In the genomic region with DNA sequence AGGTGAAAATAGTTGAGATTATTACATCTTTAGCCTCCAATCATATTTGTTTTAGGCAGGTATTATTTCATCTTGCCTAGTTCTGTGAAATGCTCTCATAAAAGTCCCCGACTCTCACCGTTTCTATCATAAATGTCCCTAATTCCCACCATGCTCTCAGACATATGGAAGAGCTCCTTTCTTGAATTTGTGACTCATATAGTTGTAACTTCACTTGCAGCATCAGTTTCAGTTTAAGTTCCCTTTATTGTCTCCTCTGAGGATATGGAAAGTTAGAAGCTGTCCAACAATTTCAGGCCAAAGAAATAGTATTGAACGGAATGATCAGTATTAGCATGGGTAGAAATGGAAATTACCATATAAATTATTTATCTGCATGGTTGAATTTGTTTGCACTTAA, we compare ENCODE assay signal across 22 cellular contexts.
A peak's percentile ranks its signal among the peaks of the same experiment; 100 is the strongest.
DNase-seq lines count a peak whose midpoint lies in the region; ATAC-seq, FAIRE-seq and TF ChIP-seq lines count a peak whose summit lies in the region.
"Had no signal": no experiment of that assay in that cellular context is flagged by ENCODE, and none has a peak within 500 bp of the region (broad histone marks: within the 10 kb centered on the region; RNA-seq: fewer than 3 reads in every experiment).

No MANE protein-coding gene starts in this region.

- peaks cover 7% of the 10 kb centered on the region for H3K4me1 ChIP-seq in GM12878 (ENCODE audit: control insufficient read depth, insufficient read depth, low read length)
- H3K4me1 ChIP-seq in HAP-1: no peaks in the 10 kb centered on the region
- H3K4me1 ChIP-seq: ascending aorta, heart left ventricle had no signal

- H3K36me3 ChIP-seq in GM12878 (ENCODE audit: control insufficient read depth in 2 of 2, insufficient read depth in 2 of 2, low read length in 1 of 2) (no peaks in the 10 kb centered on the region), HAP-1 (replicated peaks) (no peaks in the 10 kb centered on the region)
- H3K36me3 ChIP-seq: ascending aorta, heart left ventricle, WERI-Rb-1 had no signal

- 6% methylated on average over 3 of the region's 3 CpGs for WGBS in GM12878 (ENCODE audit: insufficient coverage, insufficient replicate concordance, low lambda C conversion rate, missing lambda C conversion rate)

- H3K27me3 ChIP-seq in GM12878 (replicated peaks in 1 of 2; ENCODE audit: control insufficient read depth in 2 of 2, insufficient read depth in 2 of 2, low read length in 1 of 2) (no peaks in the 10 kb centered on the region), HAP-1 (ENCODE audit: low read depth) (no peaks in the 10 kb centered on the region; the same call in 1 of the 2 replicates)
- H3K27me3 ChIP-seq: ascending aorta, heart left ventricle had no signal

- no peaks in the 10 kb centered on the region for H3K9me3 ChIP-seq in GM12878 (replicated peaks; ENCODE audit: control insufficient read depth, insufficient read depth, low read length)
- H3K9me3 ChIP-seq in HAP-1: no peaks in the 10 kb centered on the region
- H3K9me3 ChIP-seq: ascending aorta, heart left ventricle had no signal

- no peaks in the 10 kb centered on the region for H4K20me1 ChIP-seq in GM12878 (ENCODE audit: control insufficient read depth, insufficient read depth)

- RAD21 ChIA-PET in GM12878 (lab: Charles Lee; ENCODE audit: unreplicated experiment): interaction anchor here (0.7 to 1.3 kb wide), 2 partner anchors 18 to 200 kb away, joined by 3 to 4 read pairs; no protein-coding TSS in a partner anchor

- H3K9ac ChIP-seq in GM12878 (ENCODE audit: control insufficient read depth, insufficient read depth, low read length): no peak overlapping the region

- no TSS peak for BruUV-seq in GM12878 (replicated peaks; lab: Mats Ljungman, UMichigan)

- intact Hi-C loops in GM12878 (cut with micrococcal nuclease; ENCODE audit: unreplicated experiment): no loop called here

- no peak overlapping the region for H2AFZ ChIP-seq in GM12878 (ENCODE audit: control insufficient read depth, low read depth, low read length)
- H2AFZ ChIP-seq: GM23338 had no signal

- DNase-seq in AG08395 (ENCODE audit: low spot score): peak; percentile 9
- peak; percentile 8 to 85 for DNase-seq in NOMO-1 (lab: John Stamatoyannopoulos, UW; ENCODE audit: unreplicated experiment in 2 of 2)
- DNase-seq in GM12878 (ENCODE audit: low read depth, low spot score): no peak
- DNase-seq in HAP-1 (ENCODE audit: low spot score in 2 of 2): no peak
- no peak for DNase-seq in activated naive CD4-positive, alpha-beta T cell (lab: John Stamatoyannopoulos, UW)
- DNase-seq in urothelium cell line (ENCODE audit: low spot score): no peak
- DNase-seq: 8988T; activated CD4-positive, alpha-beta T cell treated with anti-CD3 and anti-CD28 coated beads, Interleukin-2, amount 10 ng/mL, durations not matched to agents 7 days and 5 days; activated naive CD4-positive, alpha-beta T cell treated with anti-CD3 and anti-CD28 coated beads, Interleukin-2, amount 50 U/mL, for 16 hours; activated T-cell treated with anti-CD3 and anti-CD28 coated beads, Interleukin-2, amount 50 U/mL, for 48 hours; COR-L47; DMS79; heart left ventricle; NCI-H2171 treated with DMSO at 0.1 percent for 48 hours; NCI-H524; WERI-Rb-1 had no signal

- TF ChIP-seq POLR2A in GM12878 (IDR thresholded peaks at IDR 0.05; ENCODE audit: low read depth, low read length): no peak

- H3K4me2 ChIP-seq in GM12878 (ENCODE audit: control insufficient read depth, insufficient read depth): no peak overlapping the region
- H3K4me2 ChIP-seq: GM23338 had no signal

- TF ChIP-seq RAD21 in GM12878 (IDR thresholded peaks at IDR 0.05; ENCODE audit: insufficient read depth, low read depth, low read length): no peak

- ATAC-seq in GM21717 (IDR thresholded peaks at IDR 0.05; ENCODE audit: unreplicated experiment) (peak; percentile 52), GM12878 (peak; percentile 77), GM21529 (IDR thresholded peaks at IDR 0.05; ENCODE audit: unreplicated experiment) (no peak)
- ATAC-seq: GM23338, heart left ventricle had no signal

- no peak for TF ChIP-seq EP300 in GM12878 (IDR thresholded peaks at IDR 0.05; ENCODE audit: borderline replicate concordance in 1 of 2, control insufficient read depth in 1 of 2, low read depth in 2 of 2, low read length in 2 of 2)

- no peaks in the 10 kb centered on the region for H3K79me2 ChIP-seq in GM12878 (ENCODE audit: control insufficient read depth, insufficient read depth, low read length)

- no peak for FAIRE-seq in GM12878 (lab: Jason Lieb, UNC)
- no peak for FAIRE-seq in urothelium cell line (lab: Jason Lieb, UNC)
- FAIRE-seq: endothelial cell of umbilical vein had no signal

- no peak overlapping the region for H3K27ac ChIP-seq in GM12878 (ENCODE audit: control insufficient read depth, insufficient read depth)
- H3K27ac ChIP-seq: ascending aorta, heart left ventricle, RWPE1, WERI-Rb-1 had no signal

- CTCF ChIA-PET in GM12878 (lab: Yijun Ruan, JAX): no interaction called here

- POLR2A ChIA-PET in GM12878 (lab: Charles Lee): interaction anchor here (0.8 kb wide), 1 partner anchor 88 kb away, joined by 3 read pairs; no protein-coding TSS in a partner anchor

- H3K4me3 ChIP-seq in GM12878 (no peak overlapping the region), HAP-1 (no peak overlapping the region)
- H3K4me3 ChIP-seq: ascending aorta, GM23338, heart left ventricle had no signal

- in situ Hi-C loops in GM12878 (cut with MboI): no loop called here
- in situ Hi-C loops in HAP-1 (cut with MboI; ENCODE audit: low sequenced_read_pairs): no loop called here

- SMC1A ChIA-PET in GM12878 (lab: Charles Lee; ENCODE audit: uncharacterized antibody, unreplicated experiment): interaction anchor here (0.6 to 3.0 kb wide), 7 partner anchors 27 to 369 kb away, joined by 3 to 9 read pairs (median 4); no protein-coding TSS in a partner anchor

- no peak for TF ChIP-seq CTCF in GM12878 (IDR thresholded peaks at IDR 0.05 in 2 of 3, conservative IDR thresholded peaks at IDR 0.05 in 1 of 3; ENCODE audit: control insufficient read depth in 2 of 3, extremely low read depth in 1 of 3, insufficient read depth in 1 of 3, low read depth in 3 of 3, low read length in 3 of 3)

TF ChIP-seq in GM12878, 131 proteins besides CTCF, POLR2A, EP300 and RAD21 (continues in another document):
- TF ChIP-seq JUNB (IDR thresholded peaks at IDR 0.05) (peak; percentile 51; the same call in 1 of the 2 replicates), RUNX3 (IDR thresholded peaks at IDR 0.05; ENCODE audit: low read length) (no peak; the same call in 1 of the 2 replicates)
- TF ChIP-seq, protein P1, sequence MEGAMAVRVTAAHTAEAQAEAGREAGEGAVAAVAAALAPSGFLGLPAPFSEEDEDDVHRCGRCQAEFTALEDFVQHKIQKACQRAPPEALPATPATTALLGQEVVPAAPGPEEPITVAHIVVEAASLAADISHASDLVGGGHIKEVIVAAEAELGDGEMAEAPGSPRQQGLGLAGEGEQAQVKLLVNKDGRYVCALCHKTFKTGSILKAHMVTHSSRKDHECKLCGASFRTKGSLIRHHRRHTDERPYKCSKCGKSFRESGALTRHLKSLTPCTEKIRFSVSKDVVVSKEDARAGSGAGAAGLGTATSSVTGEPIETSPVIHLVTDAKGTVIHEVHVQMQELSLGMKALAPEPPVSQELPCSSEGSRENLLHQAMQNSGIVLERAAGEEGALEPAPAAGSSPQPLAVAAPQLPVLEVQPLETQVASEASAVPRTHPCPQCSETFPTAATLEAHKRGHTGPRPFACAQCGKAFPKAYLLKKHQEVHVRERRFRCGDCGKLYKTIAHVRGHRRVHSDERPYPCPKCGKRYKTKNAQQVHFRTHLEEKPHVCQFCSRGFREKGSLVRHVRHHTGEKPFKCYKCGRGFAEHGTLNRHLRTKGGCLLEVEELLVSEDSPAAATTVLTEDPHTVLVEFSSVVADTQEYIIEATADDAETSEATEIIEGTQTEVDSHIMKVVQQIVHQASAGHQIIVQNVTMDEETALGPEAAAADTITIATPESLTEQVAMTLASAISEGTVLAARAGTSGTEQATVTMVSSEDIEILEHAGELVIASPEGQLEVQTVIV (IDR thresholded peaks at IDR 0.05; ENCODE audit: borderline replicate concordance, partially characterized antibody): no peak
- TF ChIP-seq, protein P2, sequence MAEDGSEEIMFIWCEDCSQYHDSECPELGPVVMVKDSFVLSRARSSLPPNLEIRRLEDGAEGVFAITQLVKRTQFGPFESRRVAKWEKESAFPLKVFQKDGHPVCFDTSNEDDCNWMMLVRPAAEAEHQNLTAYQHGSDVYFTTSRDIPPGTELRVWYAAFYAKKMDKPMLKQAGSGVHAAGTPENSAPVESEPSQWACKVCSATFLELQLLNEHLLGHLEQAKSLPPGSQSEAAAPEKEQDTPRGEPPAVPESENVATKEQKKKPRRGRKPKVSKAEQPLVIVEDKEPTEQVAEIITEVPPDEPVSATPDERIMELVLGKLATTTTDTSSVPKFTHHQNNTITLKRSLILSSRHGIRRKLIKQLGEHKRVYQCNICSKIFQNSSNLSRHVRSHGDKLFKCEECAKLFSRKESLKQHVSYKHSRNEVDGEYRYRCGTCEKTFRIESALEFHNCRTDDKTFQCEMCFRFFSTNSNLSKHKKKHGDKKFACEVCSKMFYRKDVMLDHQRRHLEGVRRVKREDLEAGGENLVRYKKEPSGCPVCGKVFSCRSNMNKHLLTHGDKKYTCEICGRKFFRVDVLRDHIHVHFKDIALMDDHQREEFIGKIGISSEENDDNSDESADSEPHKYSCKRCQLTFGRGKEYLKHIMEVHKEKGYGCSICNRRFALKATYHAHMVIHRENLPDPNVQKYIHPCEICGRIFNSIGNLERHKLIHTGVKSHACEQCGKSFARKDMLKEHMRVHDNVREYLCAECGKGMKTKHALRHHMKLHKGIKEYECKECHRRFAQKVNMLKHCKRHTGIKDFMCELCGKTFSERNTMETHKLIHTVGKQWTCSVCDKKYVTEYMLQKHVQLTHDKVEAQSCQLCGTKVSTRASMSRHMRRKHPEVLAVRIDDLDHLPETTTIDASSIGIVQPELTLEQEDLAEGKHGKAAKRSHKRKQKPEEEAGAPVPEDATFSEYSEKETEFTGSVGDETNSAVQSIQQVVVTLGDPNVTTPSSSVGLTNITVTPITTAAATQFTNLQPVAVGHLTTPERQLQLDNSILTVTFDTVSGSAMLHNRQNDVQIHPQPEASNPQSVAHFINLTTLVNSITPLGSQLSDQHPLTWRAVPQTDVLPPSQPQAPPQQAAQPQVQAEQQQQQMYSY (CRISPR knock-in tag; IDR thresholded peaks at IDR 0.05): no peak

Comparison
In these comparisons a context has a peak if more than half of its experiments do, and no peak if none do; other contexts are left out.
1. DNase-seq: peak in AG08395 (single experiment) and NOMO-1 (2 of 2); none in GM12878 (single experiment), HAP-1 (0 of 2), activated naive CD4-positive, alpha-beta T cell (0 of 4) and urothelium cell line (single experiment).